ENCODE assay signal across 8 cellular contexts in the genomic region with DNA sequence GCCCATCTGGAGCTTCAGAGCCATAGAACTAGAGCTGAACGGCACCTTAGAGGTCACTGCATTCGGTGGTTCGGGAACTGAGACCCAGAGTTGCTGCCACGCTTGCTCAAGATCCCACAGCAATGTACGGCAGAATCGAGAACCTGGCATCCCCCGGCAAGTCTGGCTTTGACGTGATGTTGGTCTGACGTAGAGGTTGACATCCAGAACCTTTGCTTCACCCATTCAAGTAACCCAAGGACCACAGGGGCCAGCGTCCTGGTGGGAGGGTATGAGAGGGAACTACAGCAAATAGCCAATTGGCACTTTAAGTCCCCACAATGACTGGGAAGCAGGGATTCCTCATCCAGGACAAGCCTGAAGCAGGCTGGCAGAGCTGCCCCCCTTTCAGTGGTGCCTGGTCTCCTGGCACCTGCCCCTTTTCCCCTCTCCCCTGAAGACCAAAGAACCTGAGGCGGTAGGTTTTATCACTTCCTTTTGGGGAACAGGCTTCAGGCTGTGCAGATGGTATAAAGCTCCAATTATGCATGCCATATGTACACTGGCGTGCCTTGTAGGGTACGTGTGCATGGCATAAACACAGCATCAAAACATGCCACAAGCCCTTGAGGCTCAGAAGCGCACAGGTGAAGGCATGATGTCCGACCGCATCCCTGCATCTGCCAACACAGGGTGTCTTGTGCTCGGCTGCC. TPM values are rescaled to one million over a fixed set of nuclear protein-coding genes. Genes with fewer than 3 reads are reported as not detected.
DNase-seq lines count a peak whose midpoint lies in the region; ATAC-seq, FAIRE-seq and TF ChIP-seq lines count a peak whose summit lies in the region.

No MANE protein-coding gene starts in this region.

- no peaks in the 10 kb centered on the region for H3K36me3 ChIP-seq in pancreas

- H3K27me3 ChIP-seq in dorsolateral prefrontal cortex (no peaks in the 10 kb centered on the region), pancreas (no peaks in the 10 kb centered on the region)

- TF ChIP-seq CTCF in AG04449 (IDR thresholded peaks at IDR 0.05; ENCODE audit: insufficient read depth, low read length, missing control alignments), result no peak
- no peak for TF ChIP-seq CTCF in dorsolateral prefrontal cortex (IDR thresholded peaks at IDR 0.05 in 54 of 56, conservative IDR thresholded peaks at IDR 0.05 in 2 of 56; ENCODE audit: low read depth in 1 of 56, partially characterized antibody in 56 of 56)
- no peak for TF ChIP-seq CTCF in pancreas (IDR thresholded peaks at IDR 0.05)

- peaks cover 4% of the 10 kb centered on the region for H3K4me1 Mint-ChIP-seq in activated CD4-positive, alpha-beta memory T cell treated with anti-CD3 and anti-CD28 coated beads for 36 hours (ENCODE audit: low read depth)

- H3K9me3 ChIP-seq in pancreas, result no peaks in the 10 kb centered on the region

- H3K9me3 Mint-ChIP-seq in activated CD4-positive, alpha-beta memory T cell treated with anti-CD3 and anti-CD28 coated beads for 36 hours, result no peaks in the 10 kb centered on the region

- no peak for DNase-seq in AG04449 (ENCODE audit: low read depth, low spot score)
- peak; percentile 69 to 83 for DNase-seq in NCI-H524 (lab: John Stamatoyannopoulos, UW)
- no peak for DNase-seq in dorsolateral prefrontal cortex
- DNase-seq in pancreas, result no peak
- no peak for DNase-seq in EL
- DNase-seq in activated CD4-positive, alpha-beta memory T cell treated with anti-CD3 and anti-CD28 coated beads for 36 hours, result no peak

- peak overlapping the region; percentile 51 to 99 (median 95) for H3K27ac ChIP-seq in dorsolateral prefrontal cortex
- H3K27ac ChIP-seq in pancreas, result peak overlapping the region; percentile 46 to 86 (median 74)

- CTCF ChIA-PET in AG04449 (lab: Yijun Ruan, JAX), result interaction anchor here (0.7 to 2.7 kb wide), 6 partner anchors 9 to 152 kb away, joined by 3 to 12 read pairs (median 4); no protein-coding TSS in a partner anchor
- CTCF ChIA-PET in activated CD4-positive, alpha-beta memory T cell treated with anti-CD3 and anti-CD28 coated beads for 36 hours (lab: Charles Lee), result interaction anchor here (0.8 kb wide), 1 partner anchor 151 kb away, joined by 3 read pairs; no protein-coding TSS in a partner anchor

- FAIRE-seq in pancreas (lab: Jason Lieb, UNC), result no peak

- intact Hi-C loops in dorsolateral prefrontal cortex (cut with DNase I) (loop anchor here (2.0 to 5.0 kb wide), 5 partner anchors 14 to 79 kb away; a partner anchor contains a TSS), pancreas (cut with DNase I) (loop anchor here in 1 of 3 donors (10.0 kb wide), 1 partner anchor 62 kb away; a partner anchor contains a TSS)
- intact Hi-C loops in activated CD4-positive, alpha-beta memory T cell treated with anti-CD3 and anti-CD28 coated beads for 36 hours (cut with micrococcal nuclease), result no loop called here

- peaks cover 8 to 32% (median 13%) of the 10 kb centered on the region in 3 donors for H3K4me1 ChIP-seq in pancreas

- POLR2A ChIA-PET in AG04449 (lab: Yijun Ruan, JAX), result interaction anchor here (3.2 kb wide), 1 partner anchor 15 kb away, joined by 16 read pairs; a partner anchor contains a TSS
- POLR2A ChIA-PET in activated CD4-positive, alpha-beta memory T cell treated with anti-CD3 and anti-CD28 coated beads for 36 hours (lab: Charles Lee), result no interaction called here

- no peaks in the 10 kb centered on the region for H3K36me3 Mint-ChIP-seq in activated CD4-positive, alpha-beta memory T cell treated with anti-CD3 and anti-CD28 coated beads for 36 hours

- 69 to 72% methylated on average over 17 of the region's 17 CpGs for WGBS in pancreas, 2 donors

- no peaks in the 10 kb centered on the region for H3K27me3 Mint-ChIP-seq in activated CD4-positive, alpha-beta memory T cell treated with anti-CD3 and anti-CD28 coated beads for 36 hours

- H3K4me3 ChIP-seq in AG04449 (ENCODE audit: low read depth, low read length) (peak overlapping the region; percentile 18; the same call in 1 of the 2 replicates), dorsolateral prefrontal cortex (peak overlapping the region in 56 of 59 donors; percentile 58 to 90 (median 73)), pancreas (peak overlapping the region in 1 of 4 donors; percentile 56)

- no peak overlapping the region for H3K27ac Mint-ChIP-seq in activated CD4-positive, alpha-beta memory T cell treated with anti-CD3 and anti-CD28 coated beads for 36 hours

- H3K4me3 Mint-ChIP-seq in activated CD4-positive, alpha-beta memory T cell treated with anti-CD3 and anti-CD28 coated beads for 36 hours, result no peak overlapping the region

- ATAC-seq in pancreas (no peak), HG02885 (IDR thresholded peaks at IDR 0.05; ENCODE audit: poor library complexity, unreplicated experiment) (no peak), GM21529 (IDR thresholded peaks at IDR 0.05; ENCODE audit: unreplicated experiment) (no peak)

RNA-seq across cellular contexts. Expression of a gene that starts 15.3 kb away (rescaled TPM):
- 100 to 1,000 TPM in 77 of 120 experiments, 10 to 100 TPM in 43; 47.8 to 173 (median 111) TPM for total RNA-seq in dorsolateral prefrontal cortex
- 10 to 100 TPM in 5 of 6 donors, 1 to 10 TPM in 1; 8.3 to 19.6 (median 17.6) TPM for total RNA-seq in pancreas
- 10 to 100 TPM in 1 of 2 donors, 1 to 10 TPM in 1; 8.8 to 18.7 TPM for polyA plus RNA-seq in pancreas
- 1 to 10 TPM; 1.4 to 1.6 TPM for total RNA-seq in activated CD4-positive, alpha-beta memory T cell treated with anti-CD3 and anti-CD28 coated beads for 36 hours

Comparison
In these comparisons a context has a peak if more than half of its experiments do, and no peak if none do; other contexts are left out.
1. DNase-seq: peak in NCI-H524 (2 of 2); none in AG04449 (single experiment), dorsolateral prefrontal cortex (0 of 10), pancreas (0 of 6), EL (single experiment) and activated CD4-positive, alpha-beta memory T cell treated with anti-CD3 and anti-CD28 coated beads for 36 hours (single experiment).